Comparison of ENCODE assay signal across 25 cellular contexts in genomic region chr16:10584956-10585561, GRCh38. TPM values are rescaled to one million over a fixed set of nuclear protein-coding genes. Genes with fewer than 3 reads are reported as not detected.
DNase-seq lines count a peak whose midpoint lies in the region; ATAC-seq and TF ChIP-seq lines count a peak whose summit lies in the region.
"Had no signal": no experiment of that assay in that cellular context is flagged by ENCODE, and none has a peak within 500 bp of the region (broad histone marks: within the 10 kb centered on the region; RNA-seq: fewer than 3 reads in every experiment).

No MANE protein-coding gene starts in this region.

- peaks cover 28% of the 10 kb centered on the region for H3K27me3 Mint-ChIP-seq in activated T-helper 1 cell treated with anti-CD3 and anti-CD28 coated beads, Interleukin-12 subunit alpha, Interleukin-12 subunit beta, Interleukin-2, Interleukin-4 antibody, amounts not matched to agents 30 ng/mL and 10 ng/mL and 1 ng/mL, durations not matched to agents 14 hours and 24 hours and 36 hours (ENCODE audit: insufficient read depth)

- no peaks in the 10 kb centered on the region for H4K20me1 ChIP-seq in fibroblast of lung (ENCODE audit: control insufficient read depth, extremely low read depth, insufficient read depth, low read length)

- H3K4me2 ChIP-seq in fibroblast of lung (ENCODE audit: extremely low read depth, insufficient read depth, low read length) = no peak overlapping the region

- CTCF ChIA-PET in AG04450 (lab: Charles Lee) = no interaction called here

- H3K9ac ChIP-seq in fibroblast of lung (ENCODE audit: insufficient read depth, low read length) = no peak overlapping the region

- H3K4me3 Mint-ChIP-seq in activated T-helper 1 cell treated with anti-CD3 and anti-CD28 coated beads, Interleukin-12 subunit alpha, Interleukin-12 subunit beta, Interleukin-2, Interleukin-4 antibody, amounts not matched to agents 30 ng/mL and 10 ng/mL and 1 ng/mL, durations not matched to agents 14 hours and 24 hours and 36 hours = no peak overlapping the region
- H3K4me3 Mint-ChIP-seq: activated naive CD4-positive, alpha-beta T cell treated with anti-CD3 and anti-CD28 coated beads, Interleukin-2, amount 10 ng/mL, durations not matched to agents 7 days and 5 days; naive B cell; stimulated activated naive CD8-positive, alpha-beta T cell treated with anti-CD3 and anti-CD28 coated beads, Interleukin-15, Interleukin-2, amounts not matched to agents 100 ng/mL and 50 ng/mL, for 24 hours; T-helper 17 cell had no signal

- H3K4me1 ChIP-seq in fibroblast of lung (ENCODE audit: control insufficient read depth, extremely low read depth, insufficient read depth, low read length) (peaks cover 2% of the 10 kb centered on the region), heart right ventricle (peaks cover 0 to 14% (median 3%) of the 10 kb centered on the region in 9 donors)

- no peaks in the 10 kb centered on the region for H3K36me3 ChIP-seq in fibroblast of lung (ENCODE audit: control insufficient read depth, insufficient read depth, low read length)
- H3K36me3 ChIP-seq in heart right ventricle = no peaks in the 10 kb centered on the region

- H3K27ac ChIP-seq in AG04450 (ENCODE audit: low read depth, low read length) = peak overlapping the region; percentile 47
- H3K27ac ChIP-seq in fibroblast of lung (ENCODE audit: insufficient read depth, low read length) = no peak overlapping the region
- no peak overlapping the region for H3K27ac ChIP-seq in heart right ventricle
- H3K27ac ChIP-seq: C4-2B had no signal

- no peak for DNase-seq in AG04450 (ENCODE audit: low read depth, low spot score)
- peak; percentile 44 for DNase-seq in GM04504 (ENCODE audit: low read depth)
- DNase-seq in RPMI7951 (ENCODE audit: low read depth) = peak; percentile 47
- peak; percentile 21 to 73 for DNase-seq in fibroblast of lung (ENCODE audit: low read depth in 2 of 2)
- DNase-seq in activated T-helper 1 cell treated with anti-CD3 and anti-CD28 coated beads, Interleukin-12 subunit alpha, Interleukin-12 subunit beta, Interleukin-2, Interleukin-4 antibody, amounts not matched to agents 30 ng/mL and 10 ng/mL and 1 ng/mL, durations not matched to agents 14 hours and 24 hours and 36 hours (ENCODE audit: low spot score) = no peak
- no peak for DNase-seq in NCI-H2227 (lab: John Stamatoyannopoulos, UW; ENCODE audit: unreplicated experiment)
- no peak for DNase-seq in heart right ventricle
- DNase-seq: activated CD4-positive, alpha-beta T cell treated with anti-CD3 and anti-CD28 coated beads for 48 hours; activated naive CD4-positive, alpha-beta T cell treated with anti-CD3 and anti-CD28 coated beads, Interleukin-2, amount 10 ng/mL, durations not matched to agents 7 days and 5 days; activated T-cell treated with anti-CD3 and anti-CD28 coated beads, Interleukin-2, amount 50 U/mL, for 48 hours; cerebellar nuclear complex; Karpas-422; left colon; naive B cell; NCI-H1092; NCI-H1930; nucleus accumbens; stimulated activated CD4-positive, alpha-beta T cell treated with anti-CD3 and anti-CD28 coated beads, Interleukin-4, amount 100 ng/mL, for 1 hour; T-helper 17 cell; trophoblast cell had no signal

- ATAC-seq in HG02852 (IDR thresholded peaks at IDR 0.05; ENCODE audit: unreplicated experiment) (no peak), heart right ventricle (no peak)
- ATAC-seq: esophagus mucosa, left colon, Panc1, T-helper 17 cell had no signal

- WGBS in heart right ventricle, 2 donors = 51 to 55% methylated on average over 5 of the region's 5 CpGs

- H3K36me3 Mint-ChIP-seq in activated T-helper 1 cell treated with anti-CD3 and anti-CD28 coated beads, Interleukin-12 subunit alpha, Interleukin-12 subunit beta, Interleukin-2, Interleukin-4 antibody, amounts not matched to agents 30 ng/mL and 10 ng/mL and 1 ng/mL, durations not matched to agents 14 hours and 24 hours and 36 hours (ENCODE audit: low read depth) = no peaks in the 10 kb centered on the region
- H3K36me3 Mint-ChIP-seq: activated naive CD4-positive, alpha-beta T cell treated with anti-CD3 and anti-CD28 coated beads, Interleukin-2, amount 10 ng/mL, durations not matched to agents 7 days and 5 days had no signal

- H2AFZ ChIP-seq in fibroblast of lung (ENCODE audit: low read length) = no peak overlapping the region

- TF ChIP-seq CTCF in AG04450 (IDR thresholded peaks at IDR 0.05; ENCODE audit: low read depth, low read length) (no peak), fibroblast of lung (conservative IDR thresholded peaks at IDR 0.05 in 1 of 2, IDR thresholded peaks at IDR 0.05 in 1 of 2; ENCODE audit: low read depth in 1 of 2, low read length in 2 of 2) (no peak), heart right ventricle (IDR thresholded peaks at IDR 0.05) (no peak)

- no peak overlapping the region for H3K4me3 ChIP-seq in AG04450 (ENCODE audit: low read depth, low read length)
- H3K4me3 ChIP-seq in fibroblast of lung (replicated peaks in 1 of 4; ENCODE audit: control extremely low read depth in 1 of 4, insufficient read depth in 1 of 4, low read depth in 3 of 4, low read length in 4 of 4) = no peak overlapping the region
- H3K4me3 ChIP-seq in heart right ventricle = no peak overlapping the region

- H3K27ac Mint-ChIP-seq in activated T-helper 1 cell treated with anti-CD3 and anti-CD28 coated beads, Interleukin-12 subunit alpha, Interleukin-12 subunit beta, Interleukin-2, Interleukin-4 antibody, amounts not matched to agents 30 ng/mL and 10 ng/mL and 1 ng/mL, durations not matched to agents 14 hours and 24 hours and 36 hours = no peak overlapping the region
- H3K27ac Mint-ChIP-seq: activated naive CD4-positive, alpha-beta T cell treated with anti-CD3 and anti-CD28 coated beads, Interleukin-2, amount 10 ng/mL, durations not matched to agents 7 days and 5 days; naive B cell; stimulated activated naive CD8-positive, alpha-beta T cell treated with anti-CD3 and anti-CD28 coated beads, Interleukin-15, Interleukin-2, amounts not matched to agents 100 ng/mL and 50 ng/mL, for 24 hours; T-helper 17 cell had no signal

- POLR2A ChIA-PET in AG04450 (lab: Yijun Ruan, JAX) = no interaction called here

- intact Hi-C loops in activated T-helper 1 cell treated with anti-CD3 and anti-CD28 coated beads, Interleukin-12 subunit alpha, Interleukin-12 subunit beta, Interleukin-2, Interleukin-4 antibody, amounts not matched to agents 30 ng/mL and 10 ng/mL and 1 ng/mL, durations not matched to agents 14 hours and 24 hours and 36 hours (cut with micrococcal nuclease) = no loop called here
- intact Hi-C loops in heart right ventricle (cut with DNase I) = loop anchor here in 3 of 10 donors (5.0 kb wide), 2 partner anchors 32 to 152 kb away; no protein-coding TSS in a partner anchor

- no peaks in the 10 kb centered on the region for H3K27me3 ChIP-seq in AG04450 (ENCODE audit: control insufficient read depth, insufficient read depth, low read length)
- no peaks in the 10 kb centered on the region for H3K27me3 ChIP-seq in fibroblast of lung (ENCODE audit: control insufficient read depth, insufficient read depth, low read length)
- peaks cover 0 to 22% (median 0%) of the 10 kb centered on the region in 7 donors for H3K27me3 ChIP-seq in heart right ventricle

- no peaks in the 10 kb centered on the region for H3K79me2 ChIP-seq in fibroblast of lung (ENCODE audit: control insufficient read depth, insufficient read depth, low read length)

- H3K9me3 ChIP-seq in AG04450 (ENCODE audit: control insufficient read depth, insufficient read depth, low read length) (no peaks in the 10 kb centered on the region), fibroblast of lung (ENCODE audit: control insufficient read depth, insufficient read depth, low read depth, low read length) (no peaks in the 10 kb centered on the region), heart right ventricle (no peaks in the 10 kb centered on the region)

- H3K9me3 Mint-ChIP-seq in activated T-helper 1 cell treated with anti-CD3 and anti-CD28 coated beads, Interleukin-12 subunit alpha, Interleukin-12 subunit beta, Interleukin-2, Interleukin-4 antibody, amounts not matched to agents 30 ng/mL and 10 ng/mL and 1 ng/mL, durations not matched to agents 14 hours and 24 hours and 36 hours = no peaks in the 10 kb centered on the region
- H3K9me3 Mint-ChIP-seq: activated naive CD4-positive, alpha-beta T cell treated with anti-CD3 and anti-CD28 coated beads, Interleukin-2, amount 10 ng/mL, durations not matched to agents 7 days and 5 days; stimulated activated naive CD8-positive, alpha-beta T cell treated with anti-CD3 and anti-CD28 coated beads, Interleukin-15, Interleukin-2, amounts not matched to agents 100 ng/mL and 50 ng/mL, for 24 hours had no signal

- H3K4me1 Mint-ChIP-seq in activated T-helper 1 cell treated with anti-CD3 and anti-CD28 coated beads, Interleukin-12 subunit alpha, Interleukin-12 subunit beta, Interleukin-2, Interleukin-4 antibody, amounts not matched to agents 30 ng/mL and 10 ng/mL and 1 ng/mL, durations not matched to agents 14 hours and 24 hours and 36 hours (ENCODE audit: low read depth) = no peaks in the 10 kb centered on the region
- H3K4me1 Mint-ChIP-seq: activated naive CD4-positive, alpha-beta T cell treated with anti-CD3 and anti-CD28 coated beads, Interleukin-2, amount 10 ng/mL, durations not matched to agents 7 days and 5 days; T-helper 17 cell had no signal

RNA-seq across cellular contexts. Expression of gene EMP2, which starts 4.7 kb away (rescaled TPM):
- polyA plus RNA-seq in AG04450 (2011; rRNA removed) (15.1 and 15.2 TPM in 2 replicates), fibroblast of lung (36.2 and 36.8 TPM in 2 replicates), heart right ventricle (10 to 100 TPM; 36.1 to 40.9 TPM)
- 23.5 and 25.6 TPM in 2 replicates for polyA minus RNA-seq in AG04450 (2011; rRNA and poly(A)+ RNA removed)
- total RNA-seq in RPMI7951 (2014; rRNA removed; shearing (Covaris generic)) = 35.8 and 37.0 TPM in 2 replicates
- total RNA-seq in fibroblast of lung (17.2 and 22.5 TPM in 2 replicates), heart right ventricle (100 to 1,000 TPM in 1 of 10 donors, 10 to 100 TPM in 9; 44.6 to 108 (median 62.0) TPM)
- polyA plus RNA-seq in fibroblast of lung (2012) = 32.9 and 33.0 TPM in 2 replicates
- 65.5 and 70.6 TPM in 2 replicates for polyA minus RNA-seq in fibroblast of lung (ENCODE audit: low replicate concordance)
- total RNA-seq in activated T-helper 1 cell treated with anti-CD3 and anti-CD28 coated beads, Interleukin-12 subunit alpha, Interleukin-12 subunit beta, Interleukin-2, Interleukin-4 antibody, amounts not matched to agents 30 ng/mL and 10 ng/mL and 1 ng/mL, durations not matched to agents 14 hours and 24 hours and 36 hours = not detected in 2 replicates
- total RNA-seq: T-helper 17 cell had no signal

Comparison
In these comparisons a context has a peak if more than half of its experiments do, and no peak if none do; other contexts are left out.
1. DNase-seq: peak in GM04504 (single experiment), RPMI7951 (single experiment) and fibroblast of lung (2 of 2); none in AG04450 (single experiment), activated T-helper 1 cell treated with anti-CD3 and anti-CD28 coated beads, Interleukin-12 subunit alpha, Interleukin-12 subunit beta, Interleukin-2, Interleukin-4 antibody, amounts not matched to agents 30 ng/mL and 10 ng/mL and 1 ng/mL, durations not matched to agents 14 hours and 24 hours and 36 hours (single experiment), NCI-H2227 (single experiment) and heart right ventricle (0 of 2).
2. RNA of gene EMP2, which starts 4.7 kb away (total RNA-seq): 44.6 to 108 TPM in heart right ventricle, 35.8 to 37.0 TPM in RPMI7951 and 17.2 to 22.5 TPM in fibroblast of lung; not detected in activated T-helper 1 cell treated with anti-CD3 and anti-CD28 coated beads, Interleukin-12 subunit alpha, Interleukin-12 subunit beta, Interleukin-2, Interleukin-4 antibody, amounts not matched to agents 30 ng/mL and 10 ng/mL and 1 ng/mL, durations not matched to agents 14 hours and 24 hours and 36 hours; every median in the first group is over 10 times any median in the second.